Comparison of ENCODE assay signal across 1 cellular context in genomic region chr2:217685255-217685605, GRCh38.
TF ChIP-seq lines count a peak whose summit lies in the region.

No MANE protein-coding gene starts in this region.

TF ChIP-seq in HCT116, 20 proteins besides CTCF, POLR2A, EP300 and RAD21 (continued from another document):
- no peak for TF ChIP-seq REST (IDR thresholded peaks at IDR 0.05; ENCODE audit: low read depth)
- TF ChIP-seq CEBPB (IDR thresholded peaks at IDR 0.05; ENCODE audit: low read depth), result peak; percentile 95
- TF ChIP-seq EZH2 (IDR thresholded peaks at IDR 0.05), result no peak
- TF ChIP-seq ELF1 (IDR thresholded peaks at IDR 0.05; ENCODE audit: borderline replicate concordance, low read depth), result no peak
